In genomic region chr10:2137549-2138174, GRCh38 we compare ENCODE assay signal across 9 cellular contexts.
DNase-seq lines count a peak whose midpoint lies in the region; TF ChIP-seq lines count a peak whose summit lies in the region.
"Had no signal": no experiment of that assay in that cellular context is flagged by ENCODE, and none has a peak within 500 bp of the region (broad histone marks: within the 10 kb centered on the region; RNA-seq: fewer than 3 reads in every experiment).

No MANE protein-coding gene starts in this region.

- TF ChIP-seq CTCF in KMS-11 (conservative IDR thresholded peaks at IDR 0.05; ENCODE audit: low read depth, low read length) (peak; percentile 40), brain microvascular endothelial cell (IDR thresholded peaks at IDR 0.05; ENCODE audit: low read depth, low read length, missing control alignments) (peak; percentile 60), type B pancreatic cell (conservative IDR thresholded peaks at IDR 0.05) (peak; percentile 72)

- H3K27ac Mint-ChIP-seq in activated naive CD4-positive, alpha-beta T cell treated with anti-CD3 and anti-CD28 coated beads for 36 hours: no peak overlapping the region
- H3K27ac Mint-ChIP-seq in activated naive CD4-positive, alpha-beta T cell treated with anti-CD3 and anti-CD28 coated beads, Interleukin-2, amount 10 ng/mL, durations not matched to agents 7 days and 5 days: no peak overlapping the region
- no peak overlapping the region for H3K27ac Mint-ChIP-seq in type B pancreatic cell

- no peaks in the 10 kb centered on the region for H3K36me3 Mint-ChIP-seq in activated naive CD4-positive, alpha-beta T cell treated with anti-CD3 and anti-CD28 coated beads for 36 hours (ENCODE audit: low read depth)
- no peaks in the 10 kb centered on the region for H3K36me3 Mint-ChIP-seq in activated naive CD4-positive, alpha-beta T cell treated with anti-CD3 and anti-CD28 coated beads, Interleukin-2, amount 10 ng/mL, durations not matched to agents 7 days and 5 days
- H3K36me3 Mint-ChIP-seq in type B pancreatic cell: no peaks in the 10 kb centered on the region

- H3K36me3 ChIP-seq in KMS-11 (ENCODE audit: insufficient read depth): no peaks in the 10 kb centered on the region
- no peaks in the 10 kb centered on the region for H3K36me3 ChIP-seq in brain microvascular endothelial cell (replicated peaks)

- no peaks in the 10 kb centered on the region for H3K79me2 ChIP-seq in KMS-11 (ENCODE audit: insufficient read depth, low read depth)

- intact Hi-C loops in activated naive CD4-positive, alpha-beta T cell treated with anti-CD3 and anti-CD28 coated beads for 36 hours (cut with micrococcal nuclease): no loop called here

- H3K4me3 Mint-ChIP-seq in activated naive CD4-positive, alpha-beta T cell treated with anti-CD3 and anti-CD28 coated beads for 36 hours: no peak overlapping the region
- H3K4me3 Mint-ChIP-seq in activated naive CD4-positive, alpha-beta T cell treated with anti-CD3 and anti-CD28 coated beads, Interleukin-2, amount 10 ng/mL, durations not matched to agents 7 days and 5 days: no peak overlapping the region
- no peak overlapping the region for H3K4me3 Mint-ChIP-seq in type B pancreatic cell

- H3K27me3 ChIP-seq in KMS-11 (ENCODE audit: insufficient read depth, low read depth) (no peaks in the 10 kb centered on the region), brain microvascular endothelial cell (replicated peaks) (no peaks in the 10 kb centered on the region)

- H4K20me1 ChIP-seq in KMS-11 (ENCODE audit: insufficient read depth): no peaks in the 10 kb centered on the region

- H3K4me3 ChIP-seq in KMS-11 (IDR thresholded peaks at IDR 0.05; ENCODE audit: insufficient read depth, low read depth, low read length): no peak overlapping the region
- H3K4me3 ChIP-seq in brain microvascular endothelial cell (ENCODE audit: low read depth, low read length): no peak overlapping the region
- H3K4me3 ChIP-seq: mucosa of descending colon had no signal

- no peak overlapping the region for H2AFZ ChIP-seq in KMS-11 (ENCODE audit: low read depth)

- DNase-seq in activated naive CD4-positive, alpha-beta T cell treated with anti-CD3 and anti-CD28 coated beads for 36 hours: peak; percentile 27
- DNase-seq in activated naive CD4-positive, alpha-beta T cell treated with anti-CD3 and anti-CD28 coated beads, Interleukin-2, amount 10 ng/mL, durations not matched to agents 7 days and 5 days: no peak
- DNase-seq in brain microvascular endothelial cell (no peak), type B pancreatic cell (ENCODE audit: extremely low spot score, unreplicated experiment) (no peak), foreskin melanocyte (no peak), cortex of kidney (lab: John Stamatoyannopoulos, UW) (no peak)
- DNase-seq in effector CD8-positive, alpha-beta T cell (lab: John Stamatoyannopoulos, UW): no peak
- DNase-seq: mucosa of descending colon had no signal

- no peaks in the 10 kb centered on the region for H3K4me1 Mint-ChIP-seq in activated naive CD4-positive, alpha-beta T cell treated with anti-CD3 and anti-CD28 coated beads for 36 hours (ENCODE audit: low read depth)
- H3K4me1 Mint-ChIP-seq in activated naive CD4-positive, alpha-beta T cell treated with anti-CD3 and anti-CD28 coated beads, Interleukin-2, amount 10 ng/mL, durations not matched to agents 7 days and 5 days: no peaks in the 10 kb centered on the region
- peaks cover 4% of the 10 kb centered on the region for H3K4me1 Mint-ChIP-seq in type B pancreatic cell (ENCODE audit: unreplicated experiment)

- peaks cover 3% of the 10 kb centered on the region for H3K27me3 Mint-ChIP-seq in activated naive CD4-positive, alpha-beta T cell treated with anti-CD3 and anti-CD28 coated beads for 36 hours (ENCODE audit: low read depth)
- no peaks in the 10 kb centered on the region for H3K27me3 Mint-ChIP-seq in activated naive CD4-positive, alpha-beta T cell treated with anti-CD3 and anti-CD28 coated beads, Interleukin-2, amount 10 ng/mL, durations not matched to agents 7 days and 5 days
- no peaks in the 10 kb centered on the region for H3K27me3 Mint-ChIP-seq in type B pancreatic cell

- no peak overlapping the region for H3K27ac ChIP-seq in KMS-11
- H3K27ac ChIP-seq in brain microvascular endothelial cell: no peak overlapping the region

- in situ Hi-C loops in brain microvascular endothelial cell (cut with HindIII; ENCODE audit: low pct_ligation_motif_present, low sequenced_read_pairs): no loop called here

- H3K4me1 ChIP-seq in KMS-11 (ENCODE audit: low read depth, poor library complexity, severe bottlenecking): no peaks in the 10 kb centered on the region

- no peak overlapping the region for H3K9ac ChIP-seq in KMS-11

- H3K9me3 Mint-ChIP-seq in activated naive CD4-positive, alpha-beta T cell treated with anti-CD3 and anti-CD28 coated beads for 36 hours: no peaks in the 10 kb centered on the region
- no peaks in the 10 kb centered on the region for H3K9me3 Mint-ChIP-seq in activated naive CD4-positive, alpha-beta T cell treated with anti-CD3 and anti-CD28 coated beads, Interleukin-2, amount 10 ng/mL, durations not matched to agents 7 days and 5 days
- peaks cover 5% of the 10 kb centered on the region for H3K9me3 Mint-ChIP-seq in type B pancreatic cell

- no peak overlapping the region for H3K4me2 ChIP-seq in KMS-11

- CTCF ChIA-PET in activated naive CD4-positive, alpha-beta T cell treated with anti-CD3 and anti-CD28 coated beads for 36 hours (lab: Charles Lee): interaction anchor here (1.1 kb wide), 1 partner anchor 17 kb away, joined by 3 read pairs; no protein-coding TSS in a partner anchor
- CTCF ChIA-PET in activated naive CD4-positive, alpha-beta T cell treated with anti-CD3 and anti-CD28 coated beads, Interleukin-2, amount 10 ng/mL, durations not matched to agents 7 days and 5 days (lab: Charles Lee): interaction anchor here (0.6 to 1.0 kb wide), 2 partner anchors 16 to 1029 kb away, joined by 3 read pairs; no protein-coding TSS in a partner anchor
